Comparison of ENCODE assay signal across 8 cellular contexts in the genomic region with DNA sequence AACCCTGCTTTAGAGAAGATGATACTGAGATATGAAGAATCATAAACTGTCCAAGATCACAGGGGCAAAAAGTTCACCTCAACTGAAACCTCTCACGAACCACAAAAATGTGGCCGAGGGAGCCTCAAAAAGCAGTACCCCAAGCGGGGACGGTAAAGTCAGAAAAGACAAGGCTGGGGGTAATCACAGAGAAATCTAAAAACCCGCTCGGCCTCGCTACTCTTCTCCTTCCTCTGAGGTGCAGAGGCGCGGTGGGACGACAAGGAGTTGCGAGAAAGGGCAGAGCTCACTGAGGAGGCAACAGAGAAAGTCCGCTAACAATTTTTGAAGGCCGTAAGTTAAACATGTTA. TPM values are rescaled to one million over a fixed set of nuclear protein-coding genes. Genes with fewer than 3 reads are reported as not detected.
A peak's percentile ranks its signal among the peaks of the same experiment; 100 is the strongest.
DNase-seq lines count a peak whose midpoint lies in the region; ATAC-seq and TF ChIP-seq lines count a peak whose summit lies in the region.

No MANE protein-coding gene starts in this region.

- DNase-seq in GM06990 (ENCODE audit: extremely low read depth, insufficient read length) (no peak), naive B cell (no peak), T-helper 9 cell (no peak), NCI-H187 treated with DMSO at 0.1 percent for 48 hours (lab: John Stamatoyannopoulos, UW) (no peak), NCI-H1105 treated with DMSO at 0.1 percent for 48 hours (lab: John Stamatoyannopoulos, UW) (no peak)

- no peak for TF ChIP-seq CTCF in GM06990 (IDR thresholded peaks at IDR 0.05; ENCODE audit: insufficient read depth, low read length, poor library complexity, severe bottlenecking)

- H3K27ac Mint-ChIP-seq in IgD-negative memory B cell (peak overlapping the region; percentile 98), naive B cell (peak overlapping the region; percentile 95 to 98 (median 97))

- no peaks in the 10 kb centered on the region for H3K9me3 Mint-ChIP-seq in IgD-negative memory B cell
- H3K9me3 Mint-ChIP-seq in naive B cell = no peaks in the 10 kb centered on the region

- no peaks in the 10 kb centered on the region for H3K27me3 Mint-ChIP-seq in IgD-negative memory B cell
- H3K27me3 Mint-ChIP-seq in naive B cell = no peaks in the 10 kb centered on the region

- peaks cover 0 to 4% of the 10 kb centered on the region in 2 donors for H3K4me1 ChIP-seq in duodenal mucosa (ENCODE audit: control insufficient read depth in 1 of 2, insufficient read depth in 2 of 2, low read length in 2 of 2)

- no peaks in the 10 kb centered on the region for H3K36me3 ChIP-seq in GM06990 (ENCODE audit: control insufficient read depth, insufficient read depth, low read length)
- H3K36me3 ChIP-seq in duodenal mucosa (ENCODE audit: control insufficient read depth in 1 of 2, insufficient read depth in 2 of 2, low read length in 2 of 2) = no peaks in the 10 kb centered on the region

- no peak overlapping the region for H3K27ac ChIP-seq in duodenal mucosa (ENCODE audit: low read depth, low read length)

- H3K4me3 ChIP-seq in GM06990 (replicated peaks; ENCODE audit: low read depth, low read length) (peak overlapping the region; percentile 67), duodenal mucosa (ENCODE audit: low read depth in 1 of 2, low read length in 2 of 2) (peak overlapping the region; percentile 99)

- no peaks in the 10 kb centered on the region for H3K27me3 ChIP-seq in GM06990 (replicated peaks; ENCODE audit: control insufficient read depth, insufficient read depth, low read length)
- no peaks in the 10 kb centered on the region for H3K27me3 ChIP-seq in duodenal mucosa (ENCODE audit: control insufficient read depth in 1 of 2, insufficient read depth in 2 of 2, low read length in 2 of 2)

- ATAC-seq in GM21619 (IDR thresholded peaks at IDR 0.05; ENCODE audit: unreplicated experiment) (peak; percentile 40), naive B cell (ENCODE audit: low read depth in 2 of 2) (peak; percentile 24 to 29)

- H3K36me3 Mint-ChIP-seq in IgD-negative memory B cell (no peaks in the 10 kb centered on the region), naive B cell (no peaks in the 10 kb centered on the region)

- no peaks in the 10 kb centered on the region for H3K9me3 ChIP-seq in duodenal mucosa (ENCODE audit: control insufficient read depth in 1 of 2, low read length in 2 of 2)

- peak overlapping the region; percentile 98 to 100 (median 99) for H3K4me3 Mint-ChIP-seq in IgD-negative memory B cell
- peak overlapping the region; percentile 90 to 100 (median 99) for H3K4me3 Mint-ChIP-seq in naive B cell

- peaks cover 7 to 23% (median 15%) of the 10 kb centered on the region in 3 donors for H3K4me1 Mint-ChIP-seq in IgD-negative memory B cell
- H3K4me1 Mint-ChIP-seq in naive B cell = peaks cover 8 to 21% (median 19%) of the 10 kb centered on the region in 3 donors

- H3K9ac ChIP-seq in duodenal mucosa (ENCODE audit: low read depth in 1 of 2, low read length in 2 of 2) = peak overlapping the region; percentile 64 to 90

RNA-seq across cellular contexts. Expression of a gene that starts 0.4 kb away (rescaled TPM):
- polyA plus RNA-seq in IgD-negative memory B cell = 1.8 TPM
- polyA plus RNA-seq in naive B cell (ENCODE audit: low read depth in 6 of 6) = 1 to 10 TPM; 1.7 to 2.6 (median 2.2) TPM
